8 cellular contexts compared by ENCODE assay signal in genomic region chr12:103965590-103966407, GRCh38.
DNase-seq lines count a peak whose midpoint lies in the region; ATAC-seq and TF ChIP-seq lines count a peak whose summit lies in the region.

Gene TDG (plus strand): TSS chr12:103965872. CDS start chr12:103966038, 166 bp downstream.

- DNase-seq in AG09319 (ENCODE audit: extremely low read depth, low read depth) (peak; percentile 97), NCI-H446 (lab: John Stamatoyannopoulos, UW) (peak; percentile 96 to 98), cerebellar cortex (ENCODE audit: low spot score) (peak; percentile 99), islet precursor cell (peak; percentile 100)
- peak; percentile 90 to 96 (median 96) for DNase-seq in stimulated activated CD4-positive, alpha-beta T cell treated with anti-CD3 and anti-CD28 coated beads, Interleukin-12 subunit alpha, Interleukin-12 subunit beta, amount 100 ng/mL, for 48 hours (ENCODE audit: low read depth in 2 of 3, low spot score in 1 of 3)

- peak; percentile 20 for TF ChIP-seq CTCF in AG09319 (IDR thresholded peaks at IDR 0.05; ENCODE audit: low read depth, low read length)

- ATAC-seq in GM19025 (IDR thresholded peaks at IDR 0.05; ENCODE audit: low read depth, unreplicated experiment) = peak; percentile 88
- peak; percentile 95 for ATAC-seq in HG03342 (IDR thresholded peaks at IDR 0.05; ENCODE audit: unreplicated experiment)
- peak; percentile 96 for ATAC-seq in activated CD4-positive, CD25-positive, alpha-beta regulatory T cell treated with anti-CD3 and anti-CD28 coated beads, Interleukin-2, amount 50 U/mL, for 24 hours

Comparison
In these comparisons a context has a peak if more than half of its experiments do, and no peak if none do; other contexts are left out.
1. Peak in every context shown above with its lines: DNase-seq and ATAC-seq.